Comparison of ENCODE assay signal across 29 cellular contexts in genomic region chr17:14094676-14095075, GRCh38.
"Had no signal": no experiment of that assay in that cellular context is flagged by ENCODE, and none has a peak within 500 bp of the region (broad histone marks: within the 10 kb centered on the region; RNA-seq: fewer than 3 reads in every experiment).

No MANE protein-coding gene starts in this region.

- DNase-seq: activated CD4-positive, alpha-beta memory T cell treated with anti-CD3 and anti-CD28 coated beads, Interleukin-2, amount 10 ng/mL, durations not matched to agents 7 days and 5 days; activated CD4-positive, alpha-beta T cell treated with anti-CD3 and anti-CD28 coated beads for 1 hour; activated CD4-positive, alpha-beta T cell treated with anti-CD3 and anti-CD28 coated beads for 4 hours; activated CD4-positive, alpha-beta T cell treated with anti-CD3 and anti-CD28 coated beads, Interleukin-2, amount 10 ng/mL, durations not matched to agents 7 days and 5 days; activated CD4-positive, alpha-beta T cell treated with anti-CD3 and anti-CD28 coated beads, Interleukin-2, amount 50 U/mL, for 4 hours; activated CD8-positive, alpha-beta memory T cell treated with anti-CD3 and anti-CD28 coated beads, Interleukin-2, amount 50 U/mL, for 48 hours; activated gamma-delta T cell; activated naive CD4-positive, alpha-beta T cell; activated naive CD4-positive, alpha-beta T cell treated with anti-CD3 and anti-CD28 coated beads, Interleukin-2, amount 10 ng/mL, durations not matched to agents 7 days and 5 days; activated naive CD8-positive, alpha-beta T cell treated with anti-CD3 and anti-CD28 coated beads, Interleukin-2, amount 10 ng/mL, durations not matched to agents 7 days and 5 days; activated T-cell treated with anti-CD3 and anti-CD28 coated beads for 4 hours; activated T-cell treated with anti-CD3 and anti-CD28 coated beads, Interleukin-2, amount 50 U/mL, for 24 hours; activated T-cell treated with anti-CD3 and anti-CD28 coated beads, Interleukin-2, amount 50 U/mL, for 72 hours; dorsolateral prefrontal cortex; effector memory CD4-positive, alpha-beta T cell; endodermal cell; foreskin fibroblast; T-helper 1 cell; T-helper 17 cell had no signal

- H3K4me1 ChIP-seq: ascending aorta, breast epithelium had no signal

- H3K9me3 ChIP-seq: ascending aorta, breast epithelium had no signal

- H3K27me3 ChIP-seq: ascending aorta, breast epithelium, cardiac muscle cell, dorsolateral prefrontal cortex had no signal

- H3K36me3 Mint-ChIP-seq: activated naive CD4-positive, alpha-beta T cell treated with anti-CD3 and anti-CD28 coated beads, Interleukin-2, amount 50 U/mL, for 72 hours; brain; WTC11 had no signal

- H3K4me3 ChIP-seq: ascending aorta, breast epithelium, cardiac muscle cell, coronary artery, dorsolateral prefrontal cortex had no signal

- H3K9me3 Mint-ChIP-seq: activated CD4-positive, alpha-beta memory T cell treated with anti-CD3 and anti-CD28 coated beads, Interleukin-2, amount 10 ng/mL, durations not matched to agents 7 days and 5 days; activated CD4-positive, alpha-beta T cell treated with anti-CD3 and anti-CD28 coated beads, Interleukin-2, amount 10 ng/mL, durations not matched to agents 7 days and 5 days; activated naive CD4-positive, alpha-beta T cell treated with anti-CD3 and anti-CD28 coated beads, Interleukin-2, amount 10 ng/mL, durations not matched to agents 7 days and 5 days; activated naive CD4-positive, alpha-beta T cell treated with anti-CD3 and anti-CD28 coated beads, Interleukin-2, amount 50 U/mL, for 72 hours; activated naive CD8-positive, alpha-beta T cell treated with anti-CD3 and anti-CD28 coated beads, Interleukin-2, amount 10 ng/mL, durations not matched to agents 7 days and 5 days; activated T-cell treated with anti-CD3 and anti-CD28 coated beads, Interleukin-2, amount 50 U/mL, for 24 hours; activated T-cell treated with anti-CD3 and anti-CD28 coated beads, Interleukin-2, amount 50 U/mL, for 72 hours; brain; central memory CD8-positive, alpha-beta T cell; dendritic cell treated with granulocyte-macrophage colony-stimulating factor and Interleukin-4, amounts not matched to agents 40 ng/mL and 50 ng/mL, for 4 days; endodermal cell; WTC11 had no signal

- H3K27ac ChIP-seq: ascending aorta, breast epithelium, cardiac muscle cell, coronary artery, dorsolateral prefrontal cortex had no signal

- H3K4me3 Mint-ChIP-seq: activated CD4-positive, alpha-beta memory T cell treated with anti-CD3 and anti-CD28 coated beads, Interleukin-2, amount 10 ng/mL, durations not matched to agents 7 days and 5 days; activated CD4-positive, alpha-beta T cell treated with anti-CD3 and anti-CD28 coated beads, Interleukin-2, amount 10 ng/mL, durations not matched to agents 7 days and 5 days; activated naive CD4-positive, alpha-beta T cell treated with anti-CD3 and anti-CD28 coated beads, Interleukin-2, amount 10 ng/mL, durations not matched to agents 7 days and 5 days; activated naive CD8-positive, alpha-beta T cell treated with anti-CD3 and anti-CD28 coated beads, Interleukin-2, amount 10 ng/mL, durations not matched to agents 7 days and 5 days; activated T-cell treated with anti-CD3 and anti-CD28 coated beads, Interleukin-2, amount 50 U/mL, for 24 hours; activated T-cell treated with anti-CD3 and anti-CD28 coated beads, Interleukin-2, amount 50 U/mL, for 72 hours; central memory CD8-positive, alpha-beta T cell; dendritic cell treated with granulocyte-macrophage colony-stimulating factor and Interleukin-4, amounts not matched to agents 40 ng/mL and 50 ng/mL, for 4 days; endodermal cell; T-helper 17 cell; WTC11 had no signal

- H3K27me3 Mint-ChIP-seq: activated CD4-positive, alpha-beta memory T cell treated with anti-CD3 and anti-CD28 coated beads, Interleukin-2, amount 10 ng/mL, durations not matched to agents 7 days and 5 days; activated CD4-positive, alpha-beta T cell treated with anti-CD3 and anti-CD28 coated beads, Interleukin-2, amount 10 ng/mL, durations not matched to agents 7 days and 5 days; activated naive CD4-positive, alpha-beta T cell treated with anti-CD3 and anti-CD28 coated beads, Interleukin-2, amount 10 ng/mL, durations not matched to agents 7 days and 5 days; activated naive CD8-positive, alpha-beta T cell treated with anti-CD3 and anti-CD28 coated beads, Interleukin-2, amount 10 ng/mL, durations not matched to agents 7 days and 5 days; activated T-cell treated with anti-CD3 and anti-CD28 coated beads, Interleukin-2, amount 50 U/mL, for 24 hours; brain; central memory CD8-positive, alpha-beta T cell; dendritic cell treated with granulocyte-macrophage colony-stimulating factor and Interleukin-4, amounts not matched to agents 40 ng/mL and 50 ng/mL, for 4 days; T-helper 17 cell had no signal

- H3K36me3 ChIP-seq: ascending aorta, breast epithelium, cardiac muscle cell had no signal

- ATAC-seq: activated naive CD4-positive, alpha-beta T cell treated with anti-CD3 and anti-CD28 coated beads, Interleukin-2, amount 50 U/mL, for 72 hours; activated T-cell treated with anti-CD3 and anti-CD28 coated beads, Interleukin-2, amount 50 U/mL, for 72 hours; esophagus mucosa; T-helper 17 cell; WTC11 had no signal

- H3K27ac Mint-ChIP-seq: activated CD4-positive, alpha-beta memory T cell treated with anti-CD3 and anti-CD28 coated beads, Interleukin-2, amount 10 ng/mL, durations not matched to agents 7 days and 5 days; activated CD4-positive, alpha-beta T cell treated with anti-CD3 and anti-CD28 coated beads, Interleukin-2, amount 10 ng/mL, durations not matched to agents 7 days and 5 days; activated naive CD4-positive, alpha-beta T cell treated with anti-CD3 and anti-CD28 coated beads, Interleukin-2, amount 10 ng/mL, durations not matched to agents 7 days and 5 days; activated naive CD4-positive, alpha-beta T cell treated with anti-CD3 and anti-CD28 coated beads, Interleukin-2, amount 50 U/mL, for 72 hours; activated naive CD8-positive, alpha-beta T cell treated with anti-CD3 and anti-CD28 coated beads, Interleukin-2, amount 10 ng/mL, durations not matched to agents 7 days and 5 days; activated T-cell treated with anti-CD3 and anti-CD28 coated beads, Interleukin-2, amount 50 U/mL, for 24 hours; activated T-cell treated with anti-CD3 and anti-CD28 coated beads, Interleukin-2, amount 50 U/mL, for 72 hours; dendritic cell treated with granulocyte-macrophage colony-stimulating factor and Interleukin-4, amounts not matched to agents 40 ng/mL and 50 ng/mL, for 4 days; endodermal cell; WTC11 had no signal
